ENCODE assay signal across 2 cellular contexts in genomic region chr5:42569953-42570548, GRCh38.
TF ChIP-seq lines count a peak whose summit lies in the region.

No MANE protein-coding gene starts in this region.

TF ChIP-seq in liver, 16 proteins besides CTCF, POLR2A, EP300 and RAD21 (continued from another document):
- TF ChIP-seq YY1 (IDR thresholded peaks at IDR 0.05) (peak; percentile 92), FOXA1 (IDR thresholded peaks at IDR 0.05) (peak; percentile 68), GABPA (IDR thresholded peaks at IDR 0.05 in 1 of 2, conservative IDR thresholded peaks at IDR 0.05 in 1 of 2) (no peak), RXRA (IDR thresholded peaks at IDR 0.05) (peak; percentile 87 to 96), REST (IDR thresholded peaks at IDR 0.05) (peak; percentile 61), HNF4G (IDR thresholded peaks at IDR 0.05) (no peak), HNF4A (conservative IDR thresholded peaks at IDR 0.05) (peak; percentile 76 to 87), FOXA2 (IDR thresholded peaks at IDR 0.05) (peak; percentile 55), TAF1 (conservative IDR thresholded peaks at IDR 0.05) (no peak), SP1 (IDR thresholded peaks at IDR 0.05) (peak; percentile 45), ZBTB33 (IDR thresholded peaks at IDR 0.05) (peak; percentile 61), NR2F2 (IDR thresholded peaks at IDR 0.05) (peak; percentile 51), EGR1 (IDR thresholded peaks at IDR 0.05; ENCODE audit: low read depth in 2 of 2) (peak in 1 of 2 donors; percentile 14), ATF3 (IDR thresholded peaks at IDR 0.05) (no peak), JUND (IDR thresholded peaks at IDR 0.05) (peak in 1 of 2 donors; percentile 64)

TF ChIP-seq in HepG2, 621 proteins besides CTCF, POLR2A, EP300 and RAD21 (continued from another document):
- no peak for TF ChIP-seq ZBTB34 (CRISPR knock-in tag; IDR thresholded peaks at IDR 0.05)
